In genomic region chr1:21384620-21385019, GRCh38 we compare ENCODE assay signal across 17 cellular contexts. TPM values are rescaled to one million over a fixed set of nuclear protein-coding genes. Genes with fewer than 3 reads are reported as not detected.
DNase-seq lines count a peak whose midpoint lies in the region; ATAC-seq and TF ChIP-seq lines count a peak whose summit lies in the region.
"Had no signal": no experiment of that assay in that cellular context is flagged by ENCODE, and none has a peak within 500 bp of the region (broad histone marks: within the 10 kb centered on the region; RNA-seq: fewer than 3 reads in every experiment).

No MANE protein-coding gene starts in this region.

- DNase-seq in DMS79 treated with DMSO at 0.1 percent for 48 hours (lab: John Stamatoyannopoulos, UW) (peak; percentile 85), NAMALWA (ENCODE audit: low spot score) (peak; percentile 45), OCI-LY7 (ENCODE audit: low spot score) (peak; percentile 27), medulla oblongata (ENCODE audit: extremely low spot score) (peak; percentile 62), COLO668 (lab: John Stamatoyannopoulos, UW; ENCODE audit: unreplicated experiment) (no peak), GM19240 (ENCODE audit: insufficient read length, low spot score) (no peak)
- no peak for DNase-seq in activated T-cell treated with anti-CD3 and anti-CD28 coated beads, Interleukin-2, amount 50 U/mL, for 72 hours
- DNase-seq in activated CD4-positive, alpha-beta T cell treated with anti-CD3 and anti-CD28 coated beads, Interleukin-2, amount 10 ng/mL, durations not matched to agents 7 days and 5 days, result no peak
- DNase-seq: activated T-cell treated with anti-CD3 and anti-CD28 coated beads, Interleukin-2, amount 50 U/mL, for 48 hours; AML-193; nephron progenitor cell; stimulated activated CD4-positive, alpha-beta T cell treated with anti-CD3 and anti-CD28 coated beads, Interleukin-4, amount 100 ng/mL, for 4 hours; stimulated activated naive CD4-positive, alpha-beta T cell; T-helper 2 cell; uterus had no signal

- TF ChIP-seq CTCF in OCI-LY7 (conservative IDR thresholded peaks at IDR 0.05; ENCODE audit: low read length), result no peak

- peaks cover 14% of the 10 kb centered on the region for H3K4me1 ChIP-seq in OCI-LY7 (ENCODE audit: insufficient read depth, low read length, poor library complexity, severe bottlenecking)
- H3K4me1 ChIP-seq: uterus had no signal

- H3K36me3 Mint-ChIP-seq in activated T-cell treated with anti-CD3 and anti-CD28 coated beads, Interleukin-2, amount 50 U/mL, for 72 hours (ENCODE audit: insufficient read depth in 2 of 2), result peaks cover 5 to 8% of the 10 kb centered on the region in 2 donors
- no peaks in the 10 kb centered on the region for H3K36me3 Mint-ChIP-seq in activated CD4-positive, alpha-beta T cell treated with anti-CD3 and anti-CD28 coated beads, Interleukin-2, amount 10 ng/mL, durations not matched to agents 7 days and 5 days (ENCODE audit: low read depth)

- peaks cover 29% of the 10 kb centered on the region for H3K27me3 Mint-ChIP-seq in activated T-cell treated with anti-CD3 and anti-CD28 coated beads, Interleukin-2, amount 50 U/mL, for 72 hours (ENCODE audit: low read depth)
- H3K27me3 Mint-ChIP-seq in activated CD4-positive, alpha-beta T cell treated with anti-CD3 and anti-CD28 coated beads, Interleukin-2, amount 10 ng/mL, durations not matched to agents 7 days and 5 days, result peaks cover 27% of the 10 kb centered on the region

- H3K4me3 ChIP-seq in OCI-LY7 (ENCODE audit: low read depth, low read length, poor library complexity, severe bottlenecking), result no peak overlapping the region
- H3K4me3 ChIP-seq: PC-9, uterus had no signal

- intact Hi-C loops in OCI-LY7 (cut with micrococcal nuclease; ENCODE audit: unreplicated experiment), result no loop called here

- no peaks in the 10 kb centered on the region for H3K9me2 ChIP-seq in OCI-LY7 (ENCODE audit: insufficient read depth, low read length)

- no peaks in the 10 kb centered on the region for H3K79me2 ChIP-seq in OCI-LY7 (ENCODE audit: insufficient read depth, low read depth, low read length)

- ATAC-seq in activated T-cell treated with anti-CD3 and anti-CD28 coated beads, Interleukin-2, amount 50 U/mL, for 72 hours (replicated peaks in 1 of 2), result no peak
- ATAC-seq: left colon had no signal

- no peak overlapping the region for H3K4me3 Mint-ChIP-seq in activated T-cell treated with anti-CD3 and anti-CD28 coated beads, Interleukin-2, amount 50 U/mL, for 72 hours
- no peak overlapping the region for H3K4me3 Mint-ChIP-seq in activated CD4-positive, alpha-beta T cell treated with anti-CD3 and anti-CD28 coated beads, Interleukin-2, amount 10 ng/mL, durations not matched to agents 7 days and 5 days
- H3K4me3 Mint-ChIP-seq: nephron progenitor cell had no signal

- no peak overlapping the region for H3K27ac Mint-ChIP-seq in activated T-cell treated with anti-CD3 and anti-CD28 coated beads, Interleukin-2, amount 50 U/mL, for 72 hours
- no peak overlapping the region for H3K27ac Mint-ChIP-seq in activated CD4-positive, alpha-beta T cell treated with anti-CD3 and anti-CD28 coated beads, Interleukin-2, amount 10 ng/mL, durations not matched to agents 7 days and 5 days
- H3K27ac Mint-ChIP-seq: nephron progenitor cell had no signal

- H3K9me3 ChIP-seq in OCI-LY7 (ENCODE audit: low read length), result no peaks in the 10 kb centered on the region
- H3K9me3 ChIP-seq: uterus had no signal

- CTCF ChIA-PET in OCI-LY7 (lab: Charles Lee; ENCODE audit: unreplicated experiment), result no interaction called here
- CTCF ChIA-PET in activated CD4-positive, alpha-beta T cell treated with anti-CD3 and anti-CD28 coated beads, Interleukin-2, amount 10 ng/mL, durations not matched to agents 7 days and 5 days (lab: Charles Lee), result interaction anchor here (0.6 kb wide), 2 partner anchors 16 to 121 kb away, joined by 4 to 7 read pairs; no protein-coding TSS in a partner anchor

- POLR2A ChIA-PET in OCI-LY7 (lab: Charles Lee), result no interaction called here
- POLR2A ChIA-PET in activated CD4-positive, alpha-beta T cell treated with anti-CD3 and anti-CD28 coated beads, Interleukin-2, amount 10 ng/mL, durations not matched to agents 7 days and 5 days (lab: Charles Lee), result no interaction called here

- no peak overlapping the region for H3K4me2 ChIP-seq in OCI-LY7 (ENCODE audit: low read length)
- H3K4me2 ChIP-seq: PC-9 had no signal

- no peak overlapping the region for H2AFZ ChIP-seq in OCI-LY7 (ENCODE audit: low read length)
- H2AFZ ChIP-seq: PC-9 had no signal

- no peak overlapping the region for H3K27ac ChIP-seq in OCI-LY7 (ENCODE audit: low read depth, low read length, poor library complexity, severe bottlenecking)
- H3K27ac ChIP-seq: PC-9, uterus had no signal

- H3K9me3 Mint-ChIP-seq in activated T-cell treated with anti-CD3 and anti-CD28 coated beads, Interleukin-2, amount 50 U/mL, for 72 hours, result peaks cover 5% of the 10 kb centered on the region in 2 donors
- H3K9me3 Mint-ChIP-seq in activated CD4-positive, alpha-beta T cell treated with anti-CD3 and anti-CD28 coated beads, Interleukin-2, amount 10 ng/mL, durations not matched to agents 7 days and 5 days, result peaks cover 7% of the 10 kb centered on the region

- H4K20me1 ChIP-seq in OCI-LY7 (ENCODE audit: insufficient read depth, low read length), result no peaks in the 10 kb centered on the region

- BruUV-seq in OCI-LY7 (replicated peaks; lab: Mats Ljungman, UMichigan), result no TSS peak

- H3K4me1 Mint-ChIP-seq in activated T-cell treated with anti-CD3 and anti-CD28 coated beads, Interleukin-2, amount 50 U/mL, for 72 hours (ENCODE audit: low read depth), result peaks cover 18% of the 10 kb centered on the region
- peaks cover 2% of the 10 kb centered on the region for H3K4me1 Mint-ChIP-seq in activated CD4-positive, alpha-beta T cell treated with anti-CD3 and anti-CD28 coated beads, Interleukin-2, amount 10 ng/mL, durations not matched to agents 7 days and 5 days

- no peaks in the 10 kb centered on the region for H3K36me3 ChIP-seq in OCI-LY7 (ENCODE audit: insufficient read depth, low read length)
- H3K36me3 ChIP-seq: uterus had no signal

RNA-seq across cellular contexts. Expression of gene NBPF3, which starts 55.3 kb away (rescaled TPM):
- not detected in 2 replicates for total RNA-seq in OCI-LY7 (2014; rRNA removed; shearing (Covaris generic))
- total RNA-seq in OCI-LY7 (2022), result 0.89 and 1.0 TPM in 2 replicates
- total RNA-seq in activated T-cell treated with anti-CD3 and anti-CD28 coated beads, Interleukin-2, amount 50 U/mL, for 72 hours, result 1 to 10 TPM; 3.8 to 9.0 TPM
- total RNA-seq in activated CD4-positive, alpha-beta T cell treated with anti-CD3 and anti-CD28 coated beads, Interleukin-2, amount 10 ng/mL, durations not matched to agents 7 days and 5 days, result 1 to 10 TPM; 6.1 to 6.2 TPM

Comparison
In these comparisons a context has a peak if more than half of its experiments do, and no peak if none do; other contexts are left out.
1. DNase-seq: peak in DMS79 treated with DMSO at 0.1 percent for 48 hours (single experiment), NAMALWA (single experiment), OCI-LY7 (single experiment) and medulla oblongata (single experiment); none in activated T-cell treated with anti-CD3 and anti-CD28 coated beads, Interleukin-2, amount 50 U/mL, for 72 hours (0 of 2), COLO668 (single experiment), GM19240 (single experiment) and activated CD4-positive, alpha-beta T cell treated with anti-CD3 and anti-CD28 coated beads, Interleukin-2, amount 10 ng/mL, durations not matched to agents 7 days and 5 days (single experiment).